ENCODE assay signal across 17 cellular contexts in the genomic region with DNA sequence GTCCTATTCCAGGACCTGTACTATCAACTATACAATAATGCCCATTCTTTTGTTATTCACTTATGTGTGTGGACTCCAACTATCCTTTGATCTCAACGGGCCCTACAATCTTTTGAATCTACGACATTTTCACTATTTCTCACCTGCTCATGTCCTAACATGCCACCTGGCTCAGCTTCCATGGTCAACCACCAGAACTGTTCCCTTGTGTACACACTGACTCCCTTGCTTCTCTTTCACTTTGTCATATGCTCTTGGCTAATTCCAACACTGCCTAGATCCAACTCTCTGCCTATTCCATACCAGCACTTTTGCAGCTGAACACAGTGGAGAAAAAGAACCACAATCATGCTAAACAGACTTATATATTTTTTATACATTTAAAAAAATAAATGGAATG. TPM values are rescaled to one million over a fixed set of nuclear protein-coding genes. Genes with fewer than 3 reads are reported as not detected.
A peak's percentile ranks its signal among the peaks of the same experiment; 100 is the strongest.
DNase-seq lines count a peak whose midpoint lies in the region; ATAC-seq, FAIRE-seq and TF ChIP-seq lines count a peak whose summit lies in the region.
"Had no signal": no experiment of that assay in that cellular context is flagged by ENCODE, and none has a peak within 500 bp of the region (broad histone marks: within the 10 kb centered on the region; RNA-seq: fewer than 3 reads in every experiment).

No MANE protein-coding gene starts in this region.

- H3K27ac ChIP-seq in RWPE1 (no peak overlapping the region), HepG2 (ENCODE audit: extremely low read length, insufficient read depth, low read length) (no peak overlapping the region)
- no peak overlapping the region for H3K27ac ChIP-seq in CD8-positive, alpha-beta memory T cell (ENCODE audit: low read depth, low read length)
- H3K27ac ChIP-seq: 22Rv1 had no signal

- DNase-seq in DMS53 (lab: John Stamatoyannopoulos, UW) (peak; percentile 23), DMS53 treated with DMSO at 0.1 percent for 48 hours (lab: John Stamatoyannopoulos, UW; ENCODE audit: unreplicated experiment) (no peak), RWPE1 (ENCODE audit: low spot score) (peak; percentile 17), epithelial cell of esophagus (ENCODE audit: low read depth) (peak; percentile 79), HepG2 (ENCODE audit: low spot score) (peak; percentile 6), foreskin melanocyte (no peak)
- no peak for DNase-seq in CD8-positive, alpha-beta memory T cell
- DNase-seq: Calu3, DMS 273 treated with DMSO at 0.1 percent for 48 hours, DND-41, GF-D8, H9 had no signal

- TF ChIP-seq RAD21 in HepG2 (CRISPR knock-in tag; IDR thresholded peaks at IDR 0.05): no peak

- H3K4me3 Mint-ChIP-seq in CD8-positive, alpha-beta memory T cell: no peak overlapping the region
- H3K4me3 Mint-ChIP-seq: CD14-positive monocyte, GM23338, H9 had no signal

- H3K36me3 Mint-ChIP-seq in CD8-positive, alpha-beta memory T cell: peaks cover 15 to 27% (median 17%) of the 10 kb centered on the region in 3 donors

- no peaks in the 10 kb centered on the region for H3K9me3 ChIP-seq in HepG2 (ENCODE audit: low read length)
- no peaks in the 10 kb centered on the region for H3K9me3 ChIP-seq in CD8-positive, alpha-beta memory T cell (ENCODE audit: low read length)

- BruUV-seq in HepG2 (replicated peaks; lab: Mats Ljungman, UMichigan): no TSS peak

- ATAC-seq in HepG2 (no peak; the same call in 2 of the 3 replicates), GM18520 (IDR thresholded peaks at IDR 0.05; ENCODE audit: unreplicated experiment) (no peak)
- ATAC-seq: GM23338 had no signal

- H3K9me3 Mint-ChIP-seq in CD8-positive, alpha-beta memory T cell: no peaks in the 10 kb centered on the region

- H3K27me3 Mint-ChIP-seq in CD8-positive, alpha-beta memory T cell: no peaks in the 10 kb centered on the region

- TF ChIP-seq POLR2A in HepG2 (IDR thresholded peaks at IDR 0.05; ENCODE audit: insufficient read depth in 1 of 2, low read depth in 2 of 2, low read length in 2 of 2): no peak

- POLR2A ChIA-PET in RWPE1 (lab: Yijun Ruan, JAX; ENCODE audit: low non-redundant PET) (no interaction called here), HepG2 (lab: Yijun Ruan, JAX) (no interaction called here)
- POLR2A ChIA-PET in CD8-positive, alpha-beta memory T cell (lab: Charles Lee): no interaction called here

- TF ChIP-seq EP300 in HepG2 (IDR thresholded peaks at IDR 0.05; ENCODE audit: low read depth in 2 of 2, low read length in 2 of 2) (no peak), HepG2 (CRISPR knock-in tag; IDR thresholded peaks at IDR 0.05; ENCODE audit: borderline replicate concordance) (no peak)

- H3K9ac ChIP-seq in HepG2 (ENCODE audit: insufficient read depth, low read depth, low read length): no peak overlapping the region

- TF ChIP-seq CTCF in RWPE1 (conservative IDR thresholded peaks at IDR 0.05; ENCODE audit: low read depth): no peak
- TF ChIP-seq CTCF in epithelial cell of esophagus (IDR thresholded peaks at IDR 0.05; ENCODE audit: insufficient read depth, low read depth, low read length, missing control alignments): no peak
- TF ChIP-seq CTCF in HepG2 (CRISPR knock-in tag; IDR thresholded peaks at IDR 0.05): no peak

- FAIRE-seq in HepG2 (lab: Jason Lieb, UNC): no peak
- FAIRE-seq: HTR-8/SVneo had no signal

- no peak overlapping the region for H3K4me3 ChIP-seq in epithelial cell of esophagus (ENCODE audit: low read length)
- H3K4me3 ChIP-seq in HepG2 (replicated peaks in 1 of 3; ENCODE audit: insufficient read depth in 1 of 3, low read depth in 2 of 3, low read length in 3 of 3): no peak overlapping the region
- H3K4me3 ChIP-seq in CD8-positive, alpha-beta memory T cell (ENCODE audit: low read length): no peak overlapping the region
- H3K4me3 ChIP-seq: GM23338 had no signal

- no peaks in the 10 kb centered on the region for H3K4me1 ChIP-seq in HepG2 (ENCODE audit: insufficient read depth, low read length)
- H3K4me1 ChIP-seq in CD8-positive, alpha-beta memory T cell (ENCODE audit: insufficient read depth, low read length): no peaks in the 10 kb centered on the region

- peaks cover 0 to 3% of the 10 kb centered on the region in 2 experiments; a peak in 3 of 5 replicates for H3K36me3 ChIP-seq in HepG2 (replicated peaks in 1 of 2; ENCODE audit: control insufficient read depth in 1 of 2, insufficient read depth in 2 of 2, low read length in 2 of 2)
- H3K36me3 ChIP-seq in CD8-positive, alpha-beta memory T cell (ENCODE audit: insufficient read depth, low read length): peaks cover 4% of the 10 kb centered on the region

- no peak overlapping the region for H3K27ac Mint-ChIP-seq in CD8-positive, alpha-beta memory T cell
- H3K27ac Mint-ChIP-seq: CD14-positive monocyte, GM23338, H9 had no signal

- in situ Hi-C loops in HepG2 (cut with HindIII; ENCODE audit: extremely low pct_ligation_motif_present, low pct_unique_long_range_greater_than_20kb): no loop called here

- peaks cover 2% of the 10 kb centered on the region for H3K79me2 ChIP-seq in HepG2 (ENCODE audit: insufficient read depth, low read length)

- CTCF ChIA-PET in RWPE1 (lab: Yijun Ruan, JAX) (no interaction called here), HepG2 (lab: Yijun Ruan, JAX; ENCODE audit: low intra/inter-chr PET ratio, low total read pairs) (no interaction called here)
- CTCF ChIA-PET in CD8-positive, alpha-beta memory T cell (lab: Charles Lee): interaction anchor here (0.6 to 1.2 kb wide), 2 partner anchors 10 to 28 kb away, joined by 3 to 4 read pairs; no protein-coding TSS in a partner anchor

- H4K20me1 ChIP-seq in HepG2 (ENCODE audit: insufficient read depth, low read length): no peaks in the 10 kb centered on the region

- H3K4me2 ChIP-seq in HepG2 (ENCODE audit: low read depth, low read length): no peak overlapping the region
- H3K4me2 ChIP-seq: GM23338 had no signal

- peaks cover 29 to 44% (median 37%) of the 10 kb centered on the region in 3 donors for H3K4me1 Mint-ChIP-seq in CD8-positive, alpha-beta memory T cell
- H3K4me1 Mint-ChIP-seq: GM23338, H9 had no signal

- 82% methylated on average over 2 of the region's 2 CpGs for WGBS in HepG2 (ENCODE audit: low lambda C conversion rate)

- H3K27me3 ChIP-seq in HepG2 (ENCODE audit: control insufficient read depth in 1 of 2, insufficient read depth in 2 of 2, low read length in 2 of 2): no peaks in the 10 kb centered on the region
- no peaks in the 10 kb centered on the region for H3K27me3 ChIP-seq in CD8-positive, alpha-beta memory T cell (ENCODE audit: insufficient read depth, low read length, poor library complexity, severe bottlenecking)

- no peak overlapping the region for H2AFZ ChIP-seq in HepG2 (ENCODE audit: low read length)
- H2AFZ ChIP-seq: GM23338 had no signal

- intact Hi-C loops in HepG2 (cut with micrococcal nuclease; ENCODE audit: unreplicated experiment): no loop called here

TF ChIP-seq in HepG2, 621 proteins besides CTCF, POLR2A, EP300 and RAD21:
- TF ChIP-seq, protein P1, sequence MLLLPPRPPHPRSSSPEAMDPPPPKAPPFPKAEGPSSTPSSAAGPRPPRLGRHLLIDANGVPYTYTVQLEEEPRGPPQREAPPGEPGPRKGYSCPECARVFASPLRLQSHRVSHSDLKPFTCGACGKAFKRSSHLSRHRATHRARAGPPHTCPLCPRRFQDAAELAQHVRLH (CRISPR knock-in tag; IDR thresholded peaks at IDR 0.05; ENCODE audit: borderline replicate concordance, low read depth): no peak
- TF ChIP-seq ZC3H4 (CRISPR knock-in tag; IDR thresholded peaks at IDR 0.05; ENCODE audit: borderline replicate concordance) (no peak), FOXA3 (CRISPR knock-in tag; IDR thresholded peaks at IDR 0.05) (peak; percentile 39; the same call in 1 of the 2 replicates), NFIB (CRISPR knock-in tag; IDR thresholded peaks at IDR 0.05; ENCODE audit: borderline replicate concordance) (no peak), HNRNPK (IDR thresholded peaks at IDR 0.05; ENCODE audit: low read depth, low read length, poor library complexity, severe bottlenecking) (no peak), FOXA1 (IDR thresholded peaks at IDR 0.05) (no peak), FOXA1 (CRISPR knock-in tag; IDR thresholded peaks at IDR 0.05) (peak; percentile 76), ZNF709 (CRISPR knock-in tag; IDR thresholded peaks at IDR 0.05) (no peak)

RNA-seq across cellular contexts. Expression of a gene that starts 53.1 kb away (rescaled TPM):
- total RNA-seq in HepG2 (2016; rRNA removed; fragmentation: Illumina TruSeq; extraction: Trizol): 42.4 and 56.5 TPM in 2 replicates
- 3.6 and 4.5 TPM in 2 replicates for total RNA-seq in HepG2 (2016; cell fraction: cytosol; rRNA removed; fragmentation: Illumina TruSeq; extraction: Trizol; ENCODE audit: low read depth)
- 41.6 and 57.3 TPM in 2 replicates for total RNA-seq in HepG2 (2016; cell fraction: insoluble cytoplasmic fraction; rRNA removed; fragmentation: Illumina TruSeq; extraction: Trizol)
- 8.7 and 9.1 TPM in 2 replicates for total RNA-seq in HepG2 (2016; cell fraction: membrane; rRNA removed; fragmentation: Illumina TruSeq; extraction: Trizol)
- total RNA-seq in HepG2 (2016; cell fraction: nucleus; rRNA removed; fragmentation: Illumina TruSeq; extraction: Trizol): 21.1 and 24.4 TPM in 2 replicates
- polyA plus RNA-seq in HepG2 (2011; rRNA removed): 24.5 and 31.7 TPM in 2 replicates
- 31.6 and 33.0 TPM in 2 replicates for polyA plus RNA-seq in HepG2 (2011; cell fraction: cytosol; rRNA removed)
- 25.0 and 29.4 TPM in 2 replicates for polyA plus RNA-seq in HepG2 (2011; cell fraction: nucleus; rRNA removed)
- 19.9 and 23.4 TPM in 2 replicates for polyA plus RNA-seq in HepG2 (2012)
- 2.7 and 2.9 TPM in 2 replicates for polyA plus RNA-seq in HepG2 (2016; cell fraction: cytosol; fragmentation: Illumina TruSeq; extraction: Trizol; ENCODE audit: low read depth)
- polyA plus RNA-seq in HepG2 (2016; cell fraction: insoluble cytoplasmic fraction; fragmentation: Illumina TruSeq; extraction: Trizol; ENCODE audit: low read depth): 55.6 and 59.5 TPM in 2 replicates
- 5.6 TPM in 2 replicates for polyA plus RNA-seq in HepG2 (2016; cell fraction: membrane; fragmentation: Illumina TruSeq; extraction: Trizol; ENCODE audit: low read depth)
- 30.3 and 34.9 TPM in 2 replicates for polyA plus RNA-seq in HepG2 (2016; cell fraction: nucleus; fragmentation: Illumina TruSeq; extraction: Trizol; ENCODE audit: insufficient read depth, low read depth)
- polyA minus RNA-seq in HepG2 (2011; rRNA and poly(A)+ RNA removed; ENCODE audit: low replicate concordance): 5.1 and 10.2 TPM in 2 replicates
- polyA minus RNA-seq in HepG2 (2011; cell fraction: cytosol; rRNA and poly(A)+ RNA removed): 16.1 and 17.5 TPM in 2 replicates
- 27.2 and 34.8 TPM in 2 replicates for polyA minus RNA-seq in HepG2 (2011; cell fraction: nucleus; rRNA and poly(A)+ RNA removed)
- 10 to 100 TPM; 36.0 to 38.5 TPM for total RNA-seq in CD8-positive, alpha-beta memory T cell
- polyA plus RNA-seq in CD8-positive, alpha-beta memory T cell: 47.6 TPM

Comparison
In these comparisons a context has a peak if more than half of its experiments do, and no peak if none do; other contexts are left out.
1. DNase-seq: peak in DMS53 (single experiment), RWPE1 (single experiment), epithelial cell of esophagus (single experiment) and HepG2 (single experiment); none in DMS53 treated with DMSO at 0.1 percent for 48 hours (single experiment), CD8-positive, alpha-beta memory T cell (0 of 5) and foreskin melanocyte (single experiment).